In the genomic region with DNA sequence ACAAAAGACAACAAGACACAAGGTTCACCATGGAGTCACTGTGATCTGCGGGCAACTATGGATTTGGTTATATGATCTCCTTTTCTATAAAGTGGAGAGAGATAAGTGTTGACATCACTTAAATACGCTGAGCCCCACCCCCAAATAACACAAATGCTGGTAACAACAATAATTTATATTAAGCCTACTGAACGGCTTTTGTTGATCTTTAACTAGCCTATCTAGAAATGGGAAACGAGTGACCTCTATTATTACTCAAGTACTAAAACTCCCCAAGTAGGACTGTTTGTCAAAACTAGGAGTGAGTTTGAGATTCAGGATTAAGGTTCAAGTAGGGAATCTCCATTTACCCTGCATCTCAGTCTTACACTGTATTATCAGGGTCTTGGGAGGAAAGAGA, we compare ENCODE assay signal across 11 cellular contexts. TPM values are rescaled to one million over a fixed set of nuclear protein-coding genes. Genes with fewer than 3 reads are reported as not detected.
DNase-seq lines count a peak whose midpoint lies in the region; ATAC-seq and TF ChIP-seq lines count a peak whose summit lies in the region.
"Had no signal": no experiment of that assay in that cellular context is flagged by ENCODE, and none has a peak within 500 bp of the region (broad histone marks: within the 10 kb centered on the region; RNA-seq: fewer than 3 reads in every experiment).

No MANE protein-coding gene starts in this region.

- no peaks in the 10 kb centered on the region for H3K36me3 ChIP-seq in testis (ENCODE audit: low read depth, missing control alignments)

- peak overlapping the region; percentile 73 to 75 for H3K27ac ChIP-seq in testis

- H3K4me1 Mint-ChIP-seq in activated T-helper 17 cell treated with anti-CD3 and anti-CD28 coated beads, Interleukin-2, amount 50 U/mL, for 72 hours: peaks cover 18% of the 10 kb centered on the region

- H3K36me3 Mint-ChIP-seq in activated T-helper 17 cell treated with anti-CD3 and anti-CD28 coated beads, Interleukin-2, amount 50 U/mL, for 72 hours (ENCODE audit: low read depth): peaks cover 5% of the 10 kb centered on the region

- peak overlapping the region; percentile 86 for H3K4me3 Mint-ChIP-seq in activated T-helper 17 cell treated with anti-CD3 and anti-CD28 coated beads, Interleukin-2, amount 50 U/mL, for 72 hours
- H3K4me3 Mint-ChIP-seq: effector memory CD8-positive, alpha-beta T cell had no signal

- no peak for ATAC-seq in activated T-helper 17 cell treated with anti-CD3 and anti-CD28 coated beads, Interleukin-2, amount 50 U/mL, for 72 hours (replicated peaks)
- ATAC-seq in left lobe of liver: peak; percentile 18
- ATAC-seq: effector memory CD8-positive, alpha-beta T cell had no signal

- peaks cover 10% of the 10 kb centered on the region for H3K4me1 ChIP-seq in testis

- no peak overlapping the region for H3K4me3 ChIP-seq in testis

- H3K27me3 ChIP-seq in testis: no peaks in the 10 kb centered on the region

- 67 to 79% methylated on average over 4 of the region's 4 CpGs for WGBS in testis, 2 donors

- DNase-seq in NCI-H2029 (lab: John Stamatoyannopoulos, UW) (peak; percentile 24), NCI-H2029 treated with DMSO at 0.1 percent for 48 hours (lab: John Stamatoyannopoulos, UW) (no peak), left lobe of liver (ENCODE audit: low spot score) (no peak), testis (no peak), HUDEP-2 (lab: John Stamatoyannopoulos, UW; ENCODE audit: unreplicated experiment in 76 of 76) (no peak), COLO829 (ENCODE audit: low spot score) (no peak), midbrain (lab: John Stamatoyannopoulos, UW) (no peak)
- DNase-seq: effector memory CD8-positive, alpha-beta T cell; NCI-H446 treated with DMSO at 0.1 percent for 48 hours; T-helper 9 cell had no signal

- H3K27ac Mint-ChIP-seq in activated T-helper 17 cell treated with anti-CD3 and anti-CD28 coated beads, Interleukin-2, amount 50 U/mL, for 72 hours: peak overlapping the region; percentile 98
- H3K27ac Mint-ChIP-seq: effector memory CD8-positive, alpha-beta T cell had no signal

- H3K27me3 Mint-ChIP-seq in activated T-helper 17 cell treated with anti-CD3 and anti-CD28 coated beads, Interleukin-2, amount 50 U/mL, for 72 hours: no peaks in the 10 kb centered on the region

- TF ChIP-seq CTCF in testis (IDR thresholded peaks at IDR 0.05): no peak

- intact Hi-C loops in testis (cut with DNase I; ENCODE audit: low total_unique reads): no loop called here

- TF ChIP-seq POLR2A in testis (IDR thresholded peaks at IDR 0.05): no peak

- no peaks in the 10 kb centered on the region for H3K9me3 ChIP-seq in testis

- no peaks in the 10 kb centered on the region for H3K9me3 Mint-ChIP-seq in activated T-helper 17 cell treated with anti-CD3 and anti-CD28 coated beads, Interleukin-2, amount 50 U/mL, for 72 hours
- H3K9me3 Mint-ChIP-seq: effector memory CD8-positive, alpha-beta T cell had no signal

RNA-seq across cellular contexts. Expression of a gene that starts 52.2 kb away (rescaled TPM):
- 1 to 10 TPM; 3.2 to 9.5 TPM for total RNA-seq in activated T-helper 17 cell treated with anti-CD3 and anti-CD28 coated beads, Interleukin-2, amount 50 U/mL, for 72 hours
- total RNA-seq in left lobe of liver (3.8 TPM), testis (10 to 100 TPM; 15.3 to 16.1 TPM)
- polyA plus RNA-seq in testis (ENCODE audit: insufficient read depth, low read depth, low replicate concordance): 9.9 TPM
